2 cellular contexts compared by ENCODE assay signal in genomic region chr19:58345558-58345957, GRCh38.
A peak's percentile ranks its signal among the peaks of the same experiment; 100 is the strongest.
TF ChIP-seq lines count a peak whose summit lies in the region.

No MANE protein-coding gene starts in this region.

TF ChIP-seq in IMR-90, 13 proteins besides CTCF, POLR2A, EP300 and RAD21:
- TF ChIP-seq RFX5 (IDR thresholded peaks at IDR 0.05; ENCODE audit: low read depth, low read length) (no peak), ELK1 (IDR thresholded peaks at IDR 0.05; ENCODE audit: borderline replicate concordance, low read depth, low read length) (no peak), MXI1 (IDR thresholded peaks at IDR 0.05; ENCODE audit: borderline replicate concordance, low read depth, low read length) (no peak), SMC3 (IDR thresholded peaks at IDR 0.05; ENCODE audit: low read depth, low read length) (no peak), MAZ (IDR thresholded peaks at IDR 0.05; ENCODE audit: borderline replicate concordance, low read depth, low read length) (no peak), RCOR1 (IDR thresholded peaks at IDR 0.05; ENCODE audit: insufficient replicate concordance, low read length) (no peak), MAFK (IDR thresholded peaks at IDR 0.05; ENCODE audit: low read depth, low read length) (no peak), FOS (IDR thresholded peaks at IDR 0.05; ENCODE audit: low read depth, low read length) (no peak), NFE2L2 (IDR thresholded peaks at IDR 0.05; ENCODE audit: low read depth, low read length) (no peak), CEBPB (IDR thresholded peaks at IDR 0.05; ENCODE audit: low read depth, low read length) (no peak), BHLHE40 (IDR thresholded peaks at IDR 0.05; ENCODE audit: low read depth, low read length) (no peak), CHD1 (IDR thresholded peaks at IDR 0.05; ENCODE audit: low read depth, low read length) (no peak), USF2 (IDR thresholded peaks at IDR 0.05; ENCODE audit: low read depth, low read length) (no peak)

TF ChIP-seq in K562, 482 proteins besides CTCF, POLR2A, EP300 and RAD21:
- TF ChIP-seq MED1 (CRISPR knock-in tag; IDR thresholded peaks at IDR 0.05; ENCODE audit: borderline replicate concordance) (no peak), ELK1 (CRISPR knock-in tag; IDR thresholded peaks at IDR 0.05) (no peak), ATF3 (IDR thresholded peaks at IDR 0.05) (peak; percentile 53), ATF3 (CRISPR knock-in tag; conservative IDR thresholded peaks at IDR 0.05) (no peak), ZNF175 (CRISPR knock-in tag; IDR thresholded peaks at IDR 0.05; ENCODE audit: low read depth) (no peak), HNRNPL (IDR thresholded peaks at IDR 0.05; ENCODE audit: low read depth, low read length) (no peak)
TF ChIP-seq in K562: peak in this region for 1.
